8 cellular contexts compared by ENCODE assay signal in the genomic region with DNA sequence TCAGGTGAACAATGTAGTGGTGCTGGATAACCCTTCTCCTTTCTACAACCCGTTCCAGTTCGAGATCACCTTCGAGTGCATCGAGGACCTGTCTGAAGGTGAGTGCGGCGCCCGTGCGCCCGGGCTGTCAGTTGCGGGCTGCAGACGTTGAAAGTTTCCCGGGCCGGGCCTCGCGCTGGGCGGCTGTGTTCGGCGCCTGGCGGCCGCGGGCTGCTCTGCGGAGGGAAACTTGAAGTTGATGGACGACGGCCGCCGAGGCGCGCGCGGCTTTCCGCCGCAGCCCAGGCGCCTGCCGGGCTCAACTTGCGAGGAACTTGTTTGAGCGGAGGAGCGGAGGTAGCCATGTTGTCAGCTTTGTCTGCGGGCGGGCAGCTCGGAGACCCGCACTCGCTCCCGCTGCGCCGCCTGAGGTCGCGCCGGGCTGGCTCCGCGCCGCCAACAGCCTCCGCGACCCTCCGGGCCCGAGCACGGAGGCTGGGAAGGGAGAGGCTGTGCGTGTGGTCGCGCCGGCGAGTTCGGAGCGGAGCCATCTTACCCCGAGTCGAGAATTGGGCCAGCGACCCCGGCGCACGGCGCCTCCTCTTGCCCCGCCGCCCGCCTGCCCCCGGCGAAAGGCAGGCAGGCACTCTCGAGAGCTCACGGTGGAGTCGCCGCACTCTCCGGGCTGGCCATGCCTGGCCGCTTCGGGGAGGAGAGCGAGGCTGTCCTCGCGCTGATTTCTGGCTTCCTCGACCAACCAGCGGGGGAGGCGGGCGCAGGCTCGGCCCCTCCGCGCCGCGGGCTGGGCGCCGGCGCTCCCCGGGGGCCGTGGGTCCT. TPM values are rescaled to one million over a fixed set of nuclear protein-coding genes. Genes with fewer than 3 reads are reported as not detected.
DNase-seq lines count a peak whose midpoint lies in the region; FAIRE-seq and TF ChIP-seq lines count a peak whose summit lies in the region.

No MANE protein-coding gene starts in this region.

- H3K36me3 ChIP-seq in GM06990 (ENCODE audit: control insufficient read depth, insufficient read depth, low read length) (peaks cover 1% of the 10 kb centered on the region; the same call in 1 of the 2 replicates), GM23248 (ENCODE audit: low read depth) (no peaks in the 10 kb centered on the region; the same call in 1 of the 2 replicates), Karpas-422 (ENCODE audit: insufficient read depth, low read length) (peaks cover 21% of the 10 kb centered on the region), brain microvascular endothelial cell (replicated peaks) (no peaks in the 10 kb centered on the region), iPS-20b (ENCODE audit: insufficient read depth, low read depth, low read length) (peaks cover 21% of the 10 kb centered on the region; the same call in 1 of the 2 replicates), small intestine (ENCODE audit: control insufficient read depth in 2 of 2, insufficient read depth in 2 of 2, low read length in 2 of 2) (no peaks in the 10 kb centered on the region)

- H2AFZ ChIP-seq in GM23248 (peak overlapping the region; percentile 90), Karpas-422 (ENCODE audit: low read length) (no peak overlapping the region)

- no peaks in the 10 kb centered on the region for H3K27me3 ChIP-seq in GM06990 (replicated peaks; ENCODE audit: control insufficient read depth, insufficient read depth, low read length)
- H3K27me3 ChIP-seq in GM23248 (replicated peaks; ENCODE audit: insufficient read depth), result no peaks in the 10 kb centered on the region
- no peaks in the 10 kb centered on the region for H3K27me3 ChIP-seq in Karpas-422 (ENCODE audit: low read length)
- no peaks in the 10 kb centered on the region for H3K27me3 ChIP-seq in brain microvascular endothelial cell (replicated peaks)
- no peaks in the 10 kb centered on the region for H3K27me3 ChIP-seq in iPS-20b (ENCODE audit: insufficient read depth, low read length)
- H3K27me3 ChIP-seq in small intestine (ENCODE audit: control insufficient read depth in 2 of 2, insufficient read depth in 2 of 2, low read length in 2 of 2), result no peaks in the 10 kb centered on the region

- in situ Hi-C loops in GM23248 (cut with MboI), result no loop called here
- in situ Hi-C loops in brain microvascular endothelial cell (cut with HindIII; ENCODE audit: low pct_ligation_motif_present, low sequenced_read_pairs), result no loop called here

- no peak for TF ChIP-seq CTCF in GM06990 (IDR thresholded peaks at IDR 0.05; ENCODE audit: insufficient read depth, low read length, poor library complexity, severe bottlenecking)
- peak; percentile 9 for TF ChIP-seq CTCF in brain microvascular endothelial cell (IDR thresholded peaks at IDR 0.05; ENCODE audit: low read depth, low read length, missing control alignments)

- H3K79me2 ChIP-seq in GM23248 (ENCODE audit: insufficient read depth) (peaks cover 69% of the 10 kb centered on the region), Karpas-422 (ENCODE audit: low read length) (peaks cover 90% of the 10 kb centered on the region)

- H3K4me2 ChIP-seq in GM23248 (ENCODE audit: unreplicated experiment), result peak overlapping the region; percentile 94
- peak overlapping the region; percentile 88 for H3K4me2 ChIP-seq in Karpas-422 (ENCODE audit: low read depth, low read length, poor library complexity, severe bottlenecking)

- no peaks in the 10 kb centered on the region for H3K9me2 ChIP-seq in GM23248 (ENCODE audit: insufficient read depth)
- H3K9me2 ChIP-seq in Karpas-422 (replicated peaks; ENCODE audit: insufficient read depth, low read length), result no peaks in the 10 kb centered on the region

- H3K9ac ChIP-seq in GM23248 (peak overlapping the region; percentile 87), Karpas-422 (ENCODE audit: low read length) (peak overlapping the region; percentile 89), iPS-20b (ENCODE audit: low read depth, low read length) (peak overlapping the region; percentile 97)

- H3K27ac ChIP-seq in GM23248 (peak overlapping the region; percentile 81), Karpas-422 (ENCODE audit: low read length) (peak overlapping the region; percentile 97), brain microvascular endothelial cell (peak overlapping the region; percentile 91), iPS-20b (ENCODE audit: low read length) (peak overlapping the region; percentile 85), small intestine (ENCODE audit: low read depth in 1 of 2, low read length in 1 of 2) (peak overlapping the region; percentile 94 to 99)

- H3F3A ChIP-seq in GM23248 (ENCODE audit: insufficient read depth), result peaks cover 40% of the 10 kb centered on the region

- no peak for FAIRE-seq in small intestine (lab: Jason Lieb, UNC)

- 0 to 1% methylated on average over 66 to 71 of the region's 99 CpGs for WGBS in GM23248 (ENCODE audit: low coverage in 1 of 2, low lambda C conversion rate in 2 of 2, missing lambda C conversion rate in 2 of 2), 2 experiments
- 0 to 1% (median 0%) methylated on average over 78 to 99 of the region's 99 CpGs for WGBS in small intestine, 3 donors

- H3K4me1 ChIP-seq in GM23248 (ENCODE audit: insufficient read depth) (peaks cover 27% of the 10 kb centered on the region), Karpas-422 (ENCODE audit: low read length) (peaks cover 75% of the 10 kb centered on the region), iPS-20b (ENCODE audit: insufficient read depth, low read length) (peaks cover 27% of the 10 kb centered on the region), small intestine (ENCODE audit: control insufficient read depth in 2 of 2, insufficient read depth in 1 of 2, low read depth in 1 of 2, low read length in 1 of 2) (peaks cover 1 to 9% of the 10 kb centered on the region in 2 donors)

- DNase-seq in GM06990 (ENCODE audit: extremely low read depth, insufficient read length) (peak; percentile 88), GM23248 (peak; percentile 87), Karpas-422 (peak; percentile 88), UCSD-AML1 (lab: John Stamatoyannopoulos, UW; ENCODE audit: unreplicated experiment) (peak; percentile 65), brain microvascular endothelial cell (peak; percentile 39), small intestine (peak; percentile 52), amniotic stem cell (lab: John Stamatoyannopoulos, UW) (no peak)

- H3K9me3 ChIP-seq in GM23248 (ENCODE audit: low read depth) (no peaks in the 10 kb centered on the region), Karpas-422 (ENCODE audit: low read length) (no peaks in the 10 kb centered on the region), iPS-20b (ENCODE audit: insufficient read depth, low read depth, low read length) (no peaks in the 10 kb centered on the region), small intestine (ENCODE audit: control insufficient read depth, low read depth) (no peaks in the 10 kb centered on the region)

- H3K4me3 ChIP-seq in GM06990 (replicated peaks; ENCODE audit: low read depth, low read length) (peak overlapping the region; percentile 88), GM23248 (peak overlapping the region; percentile 95), Karpas-422 (ENCODE audit: low read length) (peak overlapping the region; percentile 92), brain microvascular endothelial cell (ENCODE audit: low read depth, low read length) (peak overlapping the region; percentile 90), iPS-20b (ENCODE audit: low read length) (peak overlapping the region; percentile 98), small intestine (ENCODE audit: low read depth in 1 of 2, low read length in 2 of 2) (peak overlapping the region; percentile 89 to 95)

- no peaks in the 10 kb centered on the region for H4K20me1 ChIP-seq in GM23248 (ENCODE audit: insufficient read depth)
- peaks cover 27% of the 10 kb centered on the region for H4K20me1 ChIP-seq in Karpas-422 (ENCODE audit: insufficient read depth, low read depth, low read length)

RNA-seq across cellular contexts. Expression of gene ASF1A, which starts 0.7 kb away (rescaled TPM):
- 15.3 and 15.5 TPM in 2 replicates for total RNA-seq in GM23248 (2014; rRNA removed; shearing (Covaris generic))
- 21.5 and 24.7 TPM in 2 replicates for polyA plus RNA-seq in GM23248 (2016; fragmentation: Nextera tagmentation; extraction: Ambion mirVana)
- 79.9 and 90.8 TPM in 2 replicates for total RNA-seq in Karpas-422 (2014; rRNA removed; shearing (Covaris generic); ENCODE audit: low replicate concordance)
- polyA plus RNA-seq in small intestine, result 10 to 100 TPM; 10.5 to 13.9 (median 12.7) TPM

RNA-seq across cellular contexts. Expression of gene MCM9, which starts 40.3 kb away (rescaled TPM):
- total RNA-seq in GM23248 (2014; rRNA removed; shearing (Covaris generic)), result 3.2 and 7.3 TPM in 2 replicates
- polyA plus RNA-seq in GM23248 (2016; fragmentation: Nextera tagmentation; extraction: Ambion mirVana) (6.1 and 6.2 TPM in 2 replicates), small intestine (1 to 10 TPM; 3.1 to 5.3 (median 3.5) TPM)
- 17.8 and 17.9 TPM in 2 replicates for total RNA-seq in Karpas-422 (2014; rRNA removed; shearing (Covaris generic); ENCODE audit: low replicate concordance)
